23 cellular contexts compared by ENCODE assay signal in the genomic region with DNA sequence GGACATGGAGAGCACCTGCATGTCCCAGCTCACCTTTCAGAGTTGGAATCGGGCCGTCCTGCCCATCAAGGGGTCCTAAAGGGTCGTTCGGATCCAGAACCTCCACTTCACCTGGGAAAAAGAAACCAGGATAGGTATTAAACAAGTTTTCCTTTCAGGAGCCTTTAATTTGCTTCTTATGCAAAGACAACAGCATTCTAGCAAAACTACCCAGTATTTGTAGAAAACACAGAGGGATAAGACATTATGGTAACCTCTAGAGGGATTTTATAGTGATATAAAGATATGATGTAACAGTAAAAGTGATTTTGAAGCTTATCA.
DNase-seq lines count a peak whose midpoint lies in the region; ATAC-seq, FAIRE-seq and TF ChIP-seq lines count a peak whose summit lies in the region.
"Had no signal": no experiment of that assay in that cellular context is flagged by ENCODE, and none has a peak within 500 bp of the region (broad histone marks: within the 10 kb centered on the region; RNA-seq: fewer than 3 reads in every experiment).

No MANE protein-coding gene starts in this region.

- no peaks in the 10 kb centered on the region for H4K20me1 ChIP-seq in SK-N-SH (ENCODE audit: insufficient read depth)
- no peaks in the 10 kb centered on the region for H4K20me1 ChIP-seq in Loucy (ENCODE audit: insufficient read depth, low read length, poor library complexity, severe bottlenecking)
- no peaks in the 10 kb centered on the region for H4K20me1 ChIP-seq in astrocyte (ENCODE audit: insufficient read depth, low read length)

- H3K27me3 Mint-ChIP-seq in astrocyte (ENCODE audit: low read depth, unreplicated experiment), result peaks cover 3% of the 10 kb centered on the region

- TF ChIP-seq EP300 in SK-N-SH (IDR thresholded peaks at IDR 0.05; ENCODE audit: borderline replicate concordance in 1 of 2, low read depth in 1 of 2, low read length in 1 of 2), result no peak
- no peak for TF ChIP-seq EP300 in sigmoid colon (IDR thresholded peaks at IDR 0.05)

- H3K4me1 ChIP-seq in SK-N-SH (ENCODE audit: control insufficient read depth in 1 of 2, insufficient read depth in 2 of 2, low read depth in 1 of 2, low read length in 1 of 2), result peaks cover 0 to 37% of the 10 kb centered on the region in 2 experiments; a peak in 1 of 4 replicates
- no peaks in the 10 kb centered on the region for H3K4me1 ChIP-seq in Loucy (ENCODE audit: insufficient read depth, low read length, poor library complexity, severe bottlenecking)
- H3K4me1 ChIP-seq in astrocyte (ENCODE audit: insufficient read depth, low read length), result peaks cover 14% of the 10 kb centered on the region
- H3K4me1 ChIP-seq in sigmoid colon, result peaks cover 0 to 71% (median 66%) of the 10 kb centered on the region in 4 donors
- H3K4me1 ChIP-seq: adrenal gland, body of pancreas, gastrocnemius medialis, testis had no signal

- TF ChIP-seq CTCF in SK-N-SH (IDR thresholded peaks at IDR 0.05) (peak; percentile 2; the same call in 1 of the 2 replicates), Loucy (conservative IDR thresholded peaks at IDR 0.05; ENCODE audit: low read length) (no peak; the same call in 1 of the 2 replicates), astrocyte (IDR thresholded peaks at IDR 0.05; ENCODE audit: insufficient read depth, low read depth, low read length) (no peak), sigmoid colon (IDR thresholded peaks at IDR 0.05) (no peak)

- H3K79me2 ChIP-seq in SK-N-SH (ENCODE audit: insufficient read depth), result no peaks in the 10 kb centered on the region
- H3K79me2 ChIP-seq in Loucy (ENCODE audit: insufficient read depth, low read length), result no peaks in the 10 kb centered on the region
- no peaks in the 10 kb centered on the region for H3K79me2 ChIP-seq in astrocyte (ENCODE audit: insufficient read depth, low read length)

- peaks cover 50% of the 10 kb centered on the region for H3K4me1 Mint-ChIP-seq in astrocyte (ENCODE audit: low read depth, unreplicated experiment)
- H3K4me1 Mint-ChIP-seq: memory B cell had no signal

- no peak overlapping the region for H3K4me2 ChIP-seq in SK-N-SH
- no peak overlapping the region for H3K4me2 ChIP-seq in Loucy (ENCODE audit: low read depth, low read length, poor library complexity, severe bottlenecking)
- H3K4me2 ChIP-seq in astrocyte (ENCODE audit: low read length), result no peak overlapping the region

- DNase-seq in SK-N-SH (no peak), astrocyte (ENCODE audit: low read depth) (no peak), sigmoid colon (no peak), SW 1271 (lab: John Stamatoyannopoulos, UW) (no peak), cardiac septum (ENCODE audit: low spot score) (no peak)
- DNase-seq: GOT3, KG1, NCI-H1436 treated with DMSO at 0.1 percent for 48 hours, NCI-H2081 treated with DMSO at 0.1 percent for 48 hours had no signal

- H2AFZ ChIP-seq in SK-N-SH (ENCODE audit: low read depth) (no peak overlapping the region), Loucy (ENCODE audit: low read length) (peak overlapping the region; percentile 27; the same call in 1 of the 2 replicates), astrocyte (ENCODE audit: low read depth, low read length) (no peak overlapping the region)

- H3K27ac ChIP-seq in SK-N-SH (ENCODE audit: low read depth in 2 of 2, low read length in 1 of 2) (no peak overlapping the region), astrocyte (ENCODE audit: low read depth, low read length) (no peak overlapping the region), sigmoid colon (peak overlapping the region in 3 of 4 donors; percentile 74 to 80 (median 79))
- H3K27ac ChIP-seq: adrenal gland, body of pancreas, gastrocnemius medialis, spleen, testis had no signal

- intact Hi-C loops in sigmoid colon (cut with DNase I), result loop anchor here (2.0 kb wide), 1 partner anchor 175 kb away; a partner anchor contains a TSS
- intact Hi-C loops in cardiac septum (cut with DNase I), result loop anchor here (5.0 kb wide), 1 partner anchor 177 kb away; a partner anchor contains a TSS

- POLR2A ChIA-PET in SK-N-SH (lab: Yijun Ruan, JAX), result no interaction called here

- ATAC-seq in SK-N-SH treated with all-trans-retinoic acid at 6 μM for 48 hours (no peak), GM21360 (IDR thresholded peaks at IDR 0.05; ENCODE audit: unreplicated experiment) (no peak)
- ATAC-seq: gastrocnemius medialis had no signal

- H3K9me3 ChIP-seq in SK-N-SH (no peaks in the 10 kb centered on the region), Loucy (ENCODE audit: insufficient read depth, low read depth, low read length) (no peaks in the 10 kb centered on the region), astrocyte (ENCODE audit: insufficient read depth, low read depth, low read length) (no peaks in the 10 kb centered on the region), sigmoid colon (no peaks in the 10 kb centered on the region)
- H3K9me3 ChIP-seq: adrenal gland, body of pancreas, gastrocnemius medialis, spleen, testis had no signal

- no peak overlapping the region for H3K4me3 Mint-ChIP-seq in astrocyte (ENCODE audit: unreplicated experiment)
- H3K4me3 Mint-ChIP-seq: activated naive CD4-positive, alpha-beta T cell treated with anti-CD3 and anti-CD28 coated beads for 36 hours; CD4-positive, alpha-beta memory T cell; memory B cell; T-helper 1 cell treated with Interleukin-12 subunit alpha and Interleukin-12 subunit beta and Interleukin-4 antibody, amounts not matched to agents 30 μg/mL and 1 μg/mL, for 36 hours had no signal

- 0% methylated on average over 4 of the region's 4 CpGs for whole genome bisulfite sequencing in SK-N-SH (ENCODE audit: low lambda C conversion rate)
- WGBS in sigmoid colon, 2 donors, result 9 to 29% methylated on average over 4 of the region's 4 CpGs

- H3K4me3 ChIP-seq in SK-N-SH (ENCODE audit: low read depth in 2 of 2, low read length in 1 of 2) (peak overlapping the region in 1 of 2 experiments; percentile 49; a peak in 1 of 4 replicates), Loucy (ENCODE audit: low read length, poor library complexity, severe bottlenecking) (no peak overlapping the region), astrocyte (ENCODE audit: insufficient read depth, low read depth, low read length) (no peak overlapping the region), sigmoid colon (no peak overlapping the region)
- H3K4me3 ChIP-seq: adrenal gland, body of pancreas, gastrocnemius medialis, spleen, testis had no signal

- H3K9me2 ChIP-seq in SK-N-SH (no peaks in the 10 kb centered on the region), Loucy (replicated peaks; ENCODE audit: low read depth, low read length) (no peaks in the 10 kb centered on the region)

- no peak for FAIRE-seq in astrocyte (lab: Jason Lieb, UNC)
- FAIRE-seq: TTC549, urothelium cell line had no signal

- no peak for TF ChIP-seq RAD21 in SK-N-SH (IDR thresholded peaks at IDR 0.05; ENCODE audit: low read length)

- H3F3A ChIP-seq in SK-N-SH (replicated peaks; ENCODE audit: insufficient read depth) (no peaks in the 10 kb centered on the region), Loucy (ENCODE audit: low read depth) (no peaks in the 10 kb centered on the region)

- peaks cover 37% of the 10 kb centered on the region; the same call in 1 of the 2 replicates for H3K27me3 ChIP-seq in SK-N-SH (ENCODE audit: insufficient read depth)
- H3K27me3 ChIP-seq in Loucy (ENCODE audit: insufficient read depth, low read length, poor library complexity, severe bottlenecking), result no peaks in the 10 kb centered on the region
- peaks cover 15% of the 10 kb centered on the region for H3K27me3 ChIP-seq in astrocyte (ENCODE audit: insufficient read depth, low read length)
- H3K27me3 ChIP-seq in sigmoid colon, result no peaks in the 10 kb centered on the region
- H3K27me3 ChIP-seq: adrenal gland, body of pancreas, testis had no signal

- CTCF ChIA-PET in SK-N-SH (lab: Yijun Ruan, JAX), result interaction anchor here (0.6 to 30.4 kb wide), 23 partner anchors 9 to 359 kb away, joined by 3 to 495 read pairs (median 4); a partner anchor contains a TSS

- no peaks in the 10 kb centered on the region for H3K9me3 Mint-ChIP-seq in astrocyte (ENCODE audit: unreplicated experiment)
- H3K9me3 Mint-ChIP-seq: activated naive CD4-positive, alpha-beta T cell treated with anti-CD3 and anti-CD28 coated beads for 36 hours; CD4-positive, alpha-beta memory T cell; memory B cell; T-helper 1 cell treated with Interleukin-12 subunit alpha and Interleukin-12 subunit beta and Interleukin-4 antibody, amounts not matched to agents 30 μg/mL and 1 μg/mL, for 36 hours had no signal

- no peak for TF ChIP-seq POLR2A in sigmoid colon (IDR thresholded peaks at IDR 0.05)

- H3K9ac ChIP-seq in SK-N-SH (no peak overlapping the region), Loucy (ENCODE audit: low read depth, low read length, poor library complexity, severe bottlenecking) (no peak overlapping the region), astrocyte (ENCODE audit: low read length) (no peak overlapping the region)

- H3K36me3 Mint-ChIP-seq in astrocyte (ENCODE audit: low read depth, unreplicated experiment), result peaks cover 2% of the 10 kb centered on the region
- H3K36me3 Mint-ChIP-seq: CD4-positive, alpha-beta memory T cell; memory B cell had no signal

- H3K36me3 ChIP-seq in SK-N-SH (replicated peaks in 1 of 2; ENCODE audit: control insufficient read depth in 1 of 2, insufficient read depth in 2 of 2, low read length in 1 of 2) (no peaks in the 10 kb centered on the region), Loucy (ENCODE audit: insufficient read depth, low read length) (no peaks in the 10 kb centered on the region), astrocyte (ENCODE audit: insufficient read depth, low read length) (no peaks in the 10 kb centered on the region), sigmoid colon (no peaks in the 10 kb centered on the region)
- H3K36me3 ChIP-seq: adrenal gland, gastrocnemius medialis, spleen had no signal

- peak overlapping the region; percentile 49 for H3K27ac Mint-ChIP-seq in astrocyte (ENCODE audit: unreplicated experiment)
- H3K27ac Mint-ChIP-seq: activated naive CD4-positive, alpha-beta T cell treated with anti-CD3 and anti-CD28 coated beads for 36 hours; memory B cell; T-helper 1 cell treated with Interleukin-12 subunit alpha and Interleukin-12 subunit beta and Interleukin-4 antibody, amounts not matched to agents 30 μg/mL and 1 μg/mL, for 36 hours had no signal

TF ChIP-seq in SK-N-SH, 30 proteins besides CTCF, POLR2A, EP300 and RAD21 (continues in another document):
- TF ChIP-seq EZH2phosphoT487 (IDR thresholded peaks at IDR 0.05; ENCODE audit: borderline replicate concordance, low read depth), result no peak
- TF ChIP-seq TEAD4 (IDR thresholded peaks at IDR 0.05; ENCODE audit: borderline replicate concordance, insufficient read depth), result no peak
- TF ChIP-seq RFX5 (IDR thresholded peaks at IDR 0.05; ENCODE audit: low read length), result no peak
- TF ChIP-seq YY1 (IDR thresholded peaks at IDR 0.05; ENCODE audit: low read depth), result no peak

TF ChIP-seq in SK-N-SH treated with all-trans-retinoic acid at 6 μM for 48 hours, 23 proteins besides CTCF, POLR2A, EP300 and RAD21 (continues in another document):
- no peak for TF ChIP-seq OSR1 (CRISPR knock-in tag; IDR thresholded peaks at IDR 0.05)

Comparison
In these comparisons a context has a peak if more than half of its experiments do, and no peak if none do; other contexts are left out.
1. H3K27ac ChIP-seq: peak in sigmoid colon (3 of 4); none in SK-N-SH (0 of 2) and astrocyte (single experiment).